1 cellular context compared by ENCODE assay signal in genomic region chr20:49937023-49937929, GRCh38.
A peak's percentile ranks its signal among the peaks of the same experiment; 100 is the strongest.
TF ChIP-seq lines count a peak whose summit lies in the region.

No MANE protein-coding gene starts in this region.

TF ChIP-seq in HepG2, 621 proteins besides CTCF, POLR2A, EP300 and RAD21 (continued from another document and continues in another):
- TF ChIP-seq MED1 (CRISPR knock-in tag; IDR thresholded peaks at IDR 0.05), result no peak
- TF ChIP-seq KDM6A (CRISPR knock-in tag; IDR thresholded peaks at IDR 0.05; ENCODE audit: low read depth), result no peak
- TF ChIP-seq SALL2 (CRISPR knock-in tag; IDR thresholded peaks at IDR 0.05), result peak; percentile 81
- no peak for TF ChIP-seq IRF9 (CRISPR knock-in tag; IDR thresholded peaks at IDR 0.05; ENCODE audit: borderline replicate concordance)
- no peak for TF ChIP-seq ZBTB44 (CRISPR knock-in tag; IDR thresholded peaks at IDR 0.05)
- peak; percentile 95 for TF ChIP-seq ZNF629 (CRISPR knock-in tag; conservative IDR thresholded peaks at IDR 0.05)
- 0 out of 2 replicates have a peak, but pooled peaks have one; percentile 45 for TF ChIP-seq ZNF367 (CRISPR knock-in tag; IDR thresholded peaks at IDR 0.05; ENCODE audit: borderline replicate concordance)
- TF ChIP-seq ZNF282 (IDR thresholded peaks at IDR 0.05; ENCODE audit: partially characterized antibody), result no peak
- no peak for TF ChIP-seq TEAD2 (CRISPR knock-in tag; IDR thresholded peaks at IDR 0.05)
- TF ChIP-seq SMAD3 (CRISPR knock-in tag; IDR thresholded peaks at IDR 0.05), result 0 out of 2 replicates have a peak, but pooled peaks have one; percentile 14
- TF ChIP-seq MLLT10 (CRISPR knock-in tag; IDR thresholded peaks at IDR 0.05), result no peak
- TF ChIP-seq NR1H2 (CRISPR knock-in tag; IDR thresholded peaks at IDR 0.05; ENCODE audit: borderline replicate concordance, low read depth), result no peak
- no peak for TF ChIP-seq ZNF292 (CRISPR knock-in tag; IDR thresholded peaks at IDR 0.05; ENCODE audit: borderline replicate concordance, low read depth)
- TF ChIP-seq ZMYM3 (CRISPR knock-in tag; IDR thresholded peaks at IDR 0.05), result peak; percentile 85
- no peak for TF ChIP-seq BCLAF1 (IDR thresholded peaks at IDR 0.05)
- 0 out of 2 replicates have a peak, but pooled peaks have one; percentile 75 for TF ChIP-seq MZF1 (CRISPR knock-in tag; IDR thresholded peaks at IDR 0.05; ENCODE audit: borderline replicate concordance)
- TF ChIP-seq ATF7-NPFF (CRISPR knock-in tag; IDR thresholded peaks at IDR 0.05; ENCODE audit: low read depth), result no peak
- no peak for TF ChIP-seq PHF8 (CRISPR knock-in tag; IDR thresholded peaks at IDR 0.05)
- no peak for TF ChIP-seq RELA (CRISPR knock-in tag; IDR thresholded peaks at IDR 0.05)
- no peak for TF ChIP-seq RFXANK (CRISPR knock-in tag; IDR thresholded peaks at IDR 0.05)
- no peak for TF ChIP-seq SUZ12 (IDR thresholded peaks at IDR 0.05; ENCODE audit: low read depth, low read length)
- no peak for TF ChIP-seq ZNF569 (CRISPR knock-in tag; IDR thresholded peaks at IDR 0.05; ENCODE audit: borderline replicate concordance)
- TF ChIP-seq RFXAP (CRISPR knock-in tag; IDR thresholded peaks at IDR 0.05; ENCODE audit: borderline replicate concordance), result 0 out of 2 replicates have a peak, but pooled peaks have one; percentile 54
- no peak for TF ChIP-seq HMG20A (CRISPR knock-in tag; IDR thresholded peaks at IDR 0.05; ENCODE audit: borderline replicate concordance)
- 0 out of 2 replicates have a peak, but pooled peaks have one; percentile 29 for TF ChIP-seq ZNF800 (CRISPR knock-in tag; IDR thresholded peaks at IDR 0.05)
- no peak for TF ChIP-seq PCBP2 (optimal IDR thresholded peaks at IDR 0.05; ENCODE audit: low read depth, low read length, poor library complexity, severe bottlenecking)
- TF ChIP-seq CSRNP1 (CRISPR knock-in tag; IDR thresholded peaks at IDR 0.05), result no peak
- TF ChIP-seq ZBTB2 (CRISPR knock-in tag; IDR thresholded peaks at IDR 0.05; ENCODE audit: low read depth), result no peak; the same call in 1 of the 2 replicates
- no peak for TF ChIP-seq RBM22 (optimal IDR thresholded peaks at IDR 0.05; ENCODE audit: low read length)
- no peak for TF ChIP-seq KAT8 (CRISPR knock-in tag; IDR thresholded peaks at IDR 0.05)
- TF ChIP-seq DDIT3 (CRISPR knock-in tag; IDR thresholded peaks at IDR 0.05), result no peak
- TF ChIP-seq ZBTB4 (CRISPR knock-in tag; IDR thresholded peaks at IDR 0.05; ENCODE audit: borderline replicate concordance), result no peak
- TF ChIP-seq PHF21A (CRISPR knock-in tag; IDR thresholded peaks at IDR 0.05), result no peak
- 0 out of 2 replicates have a peak, but pooled peaks have one; percentile 7 for TF ChIP-seq ZNF543 (CRISPR knock-in tag; IDR thresholded peaks at IDR 0.05)
- TF ChIP-seq ADNP (CRISPR knock-in tag; IDR thresholded peaks at IDR 0.05), result 0 out of 2 replicates have a peak, but pooled peaks have one; percentile 32
- peak; percentile 87 for TF ChIP-seq PRDM15 (CRISPR knock-in tag; IDR thresholded peaks at IDR 0.05)
- peak; percentile 34; the same call in 1 of the 2 replicates for TF ChIP-seq ZSCAN21 (CRISPR knock-in tag; IDR thresholded peaks at IDR 0.05; ENCODE audit: borderline replicate concordance)
- TF ChIP-seq SATB2 (CRISPR knock-in tag; IDR thresholded peaks at IDR 0.05), result 0 out of 2 replicates have a peak, but pooled peaks have one; percentile 48
- TF ChIP-seq IRF1 (CRISPR knock-in tag; IDR thresholded peaks at IDR 0.05; ENCODE audit: low read depth), result no peak
- no peak; the same call in 1 of the 2 replicates for TF ChIP-seq NR2C2 (CRISPR knock-in tag; IDR thresholded peaks at IDR 0.05; ENCODE audit: borderline replicate concordance)
- TF ChIP-seq ZNF576 (CRISPR knock-in tag; IDR thresholded peaks at IDR 0.05), result no peak
- no peak for TF ChIP-seq ELF1 (CRISPR knock-in tag; IDR thresholded peaks at IDR 0.05)
- no peak for TF ChIP-seq WIZ (CRISPR knock-in tag; IDR thresholded peaks at IDR 0.05)
- no peak for TF ChIP-seq ZNF781 (CRISPR knock-in tag; IDR thresholded peaks at IDR 0.05; ENCODE audit: borderline replicate concordance, not compliant biosample characterization)
- TF ChIP-seq ZKSCAN5 (CRISPR knock-in tag; IDR thresholded peaks at IDR 0.05), result no peak
